ENCODE assay signal across 11 cellular contexts in genomic region chr11:47060807-47061206, GRCh38.
DNase-seq lines count a peak whose midpoint lies in the region; TF ChIP-seq lines count a peak whose summit lies in the region.
"Had no signal": no experiment of that assay in that cellular context is flagged by ENCODE, and none has a peak within 500 bp of the region (broad histone marks: within the 10 kb centered on the region; RNA-seq: fewer than 3 reads in every experiment).

No MANE protein-coding gene starts in this region.

- H3K27me3 Mint-ChIP-seq in activated T-helper 1 cell treated with anti-CD3 and anti-CD28 coated beads, Interleukin-12 subunit alpha, Interleukin-12 subunit beta, Interleukin-2, Interleukin-4 antibody, amounts not matched to agents 30 ng/mL and 10 ng/mL and 1 ng/mL, durations not matched to agents 14 hours and 24 hours and 36 hours (ENCODE audit: insufficient read depth) = no peaks in the 10 kb centered on the region

- peak overlapping the region; percentile 35 for H3K9ac ChIP-seq in iPS-18a (ENCODE audit: low read length)

- peaks cover 8% of the 10 kb centered on the region for H3K4me1 Mint-ChIP-seq in activated T-helper 1 cell treated with anti-CD3 and anti-CD28 coated beads, Interleukin-12 subunit alpha, Interleukin-12 subunit beta, Interleukin-2, Interleukin-4 antibody, amounts not matched to agents 30 ng/mL and 10 ng/mL and 1 ng/mL, durations not matched to agents 14 hours and 24 hours and 36 hours (ENCODE audit: low read depth)

- no peak overlapping the region for H3K4me3 Mint-ChIP-seq in activated T-helper 1 cell treated with anti-CD3 and anti-CD28 coated beads, Interleukin-12 subunit alpha, Interleukin-12 subunit beta, Interleukin-2, Interleukin-4 antibody, amounts not matched to agents 30 ng/mL and 10 ng/mL and 1 ng/mL, durations not matched to agents 14 hours and 24 hours and 36 hours
- H3K4me3 Mint-ChIP-seq: nephron had no signal

- no peak for TF ChIP-seq CTCF in testis (IDR thresholded peaks at IDR 0.05)

- WGBS in testis, 2 donors = 55 to 60% methylated on average over 2 of the region's 2 CpGs

- intact Hi-C loops in activated T-helper 1 cell treated with anti-CD3 and anti-CD28 coated beads, Interleukin-12 subunit alpha, Interleukin-12 subunit beta, Interleukin-2, Interleukin-4 antibody, amounts not matched to agents 30 ng/mL and 10 ng/mL and 1 ng/mL, durations not matched to agents 14 hours and 24 hours and 36 hours (cut with micrococcal nuclease) = no loop called here
- intact Hi-C loops in testis (cut with DNase I; ENCODE audit: low total_unique reads) = no loop called here

- H3K9me3 ChIP-seq in iPS-18a (ENCODE audit: control insufficient read depth, low read depth, low read length) = no peaks in the 10 kb centered on the region
- H3K9me3 ChIP-seq in testis = no peaks in the 10 kb centered on the region

- H3K36me3 Mint-ChIP-seq in activated T-helper 1 cell treated with anti-CD3 and anti-CD28 coated beads, Interleukin-12 subunit alpha, Interleukin-12 subunit beta, Interleukin-2, Interleukin-4 antibody, amounts not matched to agents 30 ng/mL and 10 ng/mL and 1 ng/mL, durations not matched to agents 14 hours and 24 hours and 36 hours (ENCODE audit: low read depth) = peaks cover 5% of the 10 kb centered on the region

- H3K27ac ChIP-seq in iPS-18a (ENCODE audit: low read length) (peak overlapping the region; percentile 70), testis (no peak overlapping the region)

- DNase-seq in Daoy (ENCODE audit: low read depth) = peak; percentile 10
- peak; percentile 33 for DNase-seq in HT1080 (ENCODE audit: low read depth)
- no peak for DNase-seq in activated T-helper 1 cell treated with anti-CD3 and anti-CD28 coated beads, Interleukin-12 subunit alpha, Interleukin-12 subunit beta, Interleukin-2, Interleukin-4 antibody, amounts not matched to agents 30 ng/mL and 10 ng/mL and 1 ng/mL, durations not matched to agents 14 hours and 24 hours and 36 hours (ENCODE audit: low spot score)
- DNase-seq in germinal center (ENCODE audit: low spot score) = no peak
- DNase-seq in NCI-H1694 (lab: John Stamatoyannopoulos, UW) = no peak
- no peak for DNase-seq in testis
- DNase-seq in iPS-NIHi11 (ENCODE audit: low spot score) = no peak
- DNase-seq: aorta; stimulated activated CD4-positive, alpha-beta T cell treated with anti-CD3 and anti-CD28 coated beads, Interleukin-12 subunit alpha, Interleukin-12 subunit beta, amount 100 ng/mL, for 4 hours had no signal

- H3K36me3 ChIP-seq in iPS-18a (ENCODE audit: control insufficient read depth, low read depth, low read length) = no peaks in the 10 kb centered on the region
- H3K36me3 ChIP-seq in testis (ENCODE audit: low read depth, missing control alignments) = no peaks in the 10 kb centered on the region

- H3K9me3 Mint-ChIP-seq in activated T-helper 1 cell treated with anti-CD3 and anti-CD28 coated beads, Interleukin-12 subunit alpha, Interleukin-12 subunit beta, Interleukin-2, Interleukin-4 antibody, amounts not matched to agents 30 ng/mL and 10 ng/mL and 1 ng/mL, durations not matched to agents 14 hours and 24 hours and 36 hours = no peaks in the 10 kb centered on the region

- no peak overlapping the region for H3K4me3 ChIP-seq in iPS-18a (ENCODE audit: low read length)
- H3K4me3 ChIP-seq in testis = no peak overlapping the region

- H3K4me1 ChIP-seq in iPS-18a (ENCODE audit: control insufficient read depth, low read depth, low read length) = peaks cover 44% of the 10 kb centered on the region
- no peaks in the 10 kb centered on the region for H3K4me1 ChIP-seq in testis

- no peak for TF ChIP-seq POLR2A in testis (IDR thresholded peaks at IDR 0.05)

- H3K27ac Mint-ChIP-seq in activated T-helper 1 cell treated with anti-CD3 and anti-CD28 coated beads, Interleukin-12 subunit alpha, Interleukin-12 subunit beta, Interleukin-2, Interleukin-4 antibody, amounts not matched to agents 30 ng/mL and 10 ng/mL and 1 ng/mL, durations not matched to agents 14 hours and 24 hours and 36 hours = peak overlapping the region; percentile 36
- H3K27ac Mint-ChIP-seq: nephron had no signal

- H3K27me3 ChIP-seq in iPS-18a (ENCODE audit: control insufficient read depth, insufficient read depth, low read length) = no peaks in the 10 kb centered on the region
- H3K27me3 ChIP-seq in testis = no peaks in the 10 kb centered on the region

Comparison
In these comparisons a context has a peak if more than half of its experiments do, and no peak if none do; other contexts are left out.
1. DNase-seq: peak in Daoy (single experiment) and HT1080 (single experiment); none in activated T-helper 1 cell treated with anti-CD3 and anti-CD28 coated beads, Interleukin-12 subunit alpha, Interleukin-12 subunit beta, Interleukin-2, Interleukin-4 antibody, amounts not matched to agents 30 ng/mL and 10 ng/mL and 1 ng/mL, durations not matched to agents 14 hours and 24 hours and 36 hours (single experiment), germinal center (single experiment), NCI-H1694 (single experiment), testis (single experiment) and iPS-NIHi11 (single experiment).